2 cellular contexts compared by ENCODE assay signal in the genomic region with DNA sequence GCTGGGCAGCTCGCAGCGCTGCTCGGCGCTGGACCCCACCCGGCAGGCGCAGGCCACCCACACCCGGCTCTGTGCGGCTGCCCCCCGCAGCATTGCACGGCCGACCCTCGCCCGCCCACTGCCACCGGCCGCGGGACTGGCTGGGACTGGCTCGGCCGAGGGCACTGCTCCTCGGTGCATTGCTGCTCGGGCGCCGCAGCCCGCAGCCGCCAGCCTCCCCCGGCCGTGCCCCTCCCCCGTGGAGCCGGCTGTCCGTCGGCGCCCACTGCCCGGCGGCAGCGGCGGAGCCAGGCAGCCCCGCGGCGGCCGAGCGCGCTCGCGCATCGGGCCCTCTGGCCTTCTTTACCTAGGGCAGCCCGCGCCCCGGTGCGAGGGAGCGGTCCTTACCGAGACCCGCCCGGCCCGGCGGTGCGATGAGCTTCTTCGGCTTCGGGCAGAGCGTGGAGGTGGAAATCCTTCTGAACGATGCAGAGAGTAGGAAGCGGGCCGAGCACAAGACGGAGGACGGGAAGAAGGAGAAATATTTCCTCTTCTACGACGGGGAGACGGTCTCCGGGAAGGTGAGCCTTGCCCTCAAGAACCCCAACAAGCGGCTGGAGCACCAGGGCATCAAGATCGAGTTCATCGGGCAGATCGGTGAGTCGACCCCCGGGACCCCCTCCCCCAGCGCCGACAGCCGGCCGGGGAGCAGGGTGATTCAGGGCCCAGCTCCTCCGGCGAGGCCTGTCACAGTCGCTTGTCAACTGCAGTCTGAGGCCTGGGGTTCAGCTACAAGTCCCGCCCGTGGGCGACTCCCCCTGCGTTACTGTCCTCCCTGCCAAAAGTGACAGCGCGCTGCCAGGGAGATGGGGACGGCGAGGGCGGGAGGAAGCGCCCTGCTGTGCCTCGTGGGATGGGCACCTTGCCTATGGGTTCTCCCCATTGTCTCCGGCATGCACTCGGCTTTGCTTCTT.
TF ChIP-seq lines count a peak whose summit lies in the region.

No MANE protein-coding gene starts in this region.

TF ChIP-seq in GM23338, 12 proteins besides CTCF, POLR2A, EP300 and RAD21:
- TF ChIP-seq ZNF114 (CRISPR knock-in tag; IDR thresholded peaks at IDR 0.05), result no peak
- TF ChIP-seq STAT1 (IDR thresholded peaks at IDR 0.05; ENCODE audit: unreplicated experiment), result no peak
- TF ChIP-seq, protein P1, sequence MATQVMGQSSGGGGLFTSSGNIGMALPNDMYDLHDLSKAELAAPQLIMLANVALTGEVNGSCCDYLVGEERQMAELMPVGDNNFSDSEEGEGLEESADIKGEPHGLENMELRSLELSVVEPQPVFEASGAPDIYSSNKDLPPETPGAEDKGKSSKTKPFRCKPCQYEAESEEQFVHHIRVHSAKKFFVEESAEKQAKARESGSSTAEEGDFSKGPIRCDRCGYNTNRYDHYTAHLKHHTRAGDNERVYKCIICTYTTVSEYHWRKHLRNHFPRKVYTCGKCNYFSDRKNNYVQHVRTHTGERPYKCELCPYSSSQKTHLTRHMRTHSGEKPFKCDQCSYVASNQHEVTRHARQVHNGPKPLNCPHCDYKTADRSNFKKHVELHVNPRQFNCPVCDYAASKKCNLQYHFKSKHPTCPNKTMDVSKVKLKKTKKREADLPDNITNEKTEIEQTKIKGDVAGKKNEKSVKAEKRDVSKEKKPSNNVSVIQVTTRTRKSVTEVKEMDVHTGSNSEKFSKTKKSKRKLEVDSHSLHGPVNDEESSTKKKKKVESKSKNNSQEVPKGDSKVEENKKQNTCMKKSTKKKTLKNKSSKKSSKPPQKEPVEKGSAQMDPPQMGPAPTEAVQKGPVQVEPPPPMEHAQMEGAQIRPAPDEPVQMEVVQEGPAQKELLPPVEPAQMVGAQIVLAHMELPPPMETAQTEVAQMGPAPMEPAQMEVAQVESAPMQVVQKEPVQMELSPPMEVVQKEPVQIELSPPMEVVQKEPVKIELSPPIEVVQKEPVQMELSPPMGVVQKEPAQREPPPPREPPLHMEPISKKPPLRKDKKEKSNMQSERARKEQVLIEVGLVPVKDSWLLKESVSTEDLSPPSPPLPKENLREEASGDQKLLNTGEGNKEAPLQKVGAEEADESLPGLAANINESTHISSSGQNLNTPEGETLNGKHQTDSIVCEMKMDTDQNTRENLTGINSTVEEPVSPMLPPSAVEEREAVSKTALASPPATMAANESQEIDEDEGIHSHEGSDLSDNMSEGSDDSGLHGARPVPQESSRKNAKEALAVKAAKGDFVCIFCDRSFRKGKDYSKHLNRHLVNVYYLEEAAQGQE (IDR thresholded peaks at IDR 0.05; ENCODE audit: unreplicated experiment), result no peak
- TF ChIP-seq POLR2AphosphoS5 (IDR thresholded peaks at IDR 0.05; ENCODE audit: low read depth), result 0 out of 2 replicates have a peak, but pooled peaks have one; percentile 56
- TF ChIP-seq, protein P2, sequence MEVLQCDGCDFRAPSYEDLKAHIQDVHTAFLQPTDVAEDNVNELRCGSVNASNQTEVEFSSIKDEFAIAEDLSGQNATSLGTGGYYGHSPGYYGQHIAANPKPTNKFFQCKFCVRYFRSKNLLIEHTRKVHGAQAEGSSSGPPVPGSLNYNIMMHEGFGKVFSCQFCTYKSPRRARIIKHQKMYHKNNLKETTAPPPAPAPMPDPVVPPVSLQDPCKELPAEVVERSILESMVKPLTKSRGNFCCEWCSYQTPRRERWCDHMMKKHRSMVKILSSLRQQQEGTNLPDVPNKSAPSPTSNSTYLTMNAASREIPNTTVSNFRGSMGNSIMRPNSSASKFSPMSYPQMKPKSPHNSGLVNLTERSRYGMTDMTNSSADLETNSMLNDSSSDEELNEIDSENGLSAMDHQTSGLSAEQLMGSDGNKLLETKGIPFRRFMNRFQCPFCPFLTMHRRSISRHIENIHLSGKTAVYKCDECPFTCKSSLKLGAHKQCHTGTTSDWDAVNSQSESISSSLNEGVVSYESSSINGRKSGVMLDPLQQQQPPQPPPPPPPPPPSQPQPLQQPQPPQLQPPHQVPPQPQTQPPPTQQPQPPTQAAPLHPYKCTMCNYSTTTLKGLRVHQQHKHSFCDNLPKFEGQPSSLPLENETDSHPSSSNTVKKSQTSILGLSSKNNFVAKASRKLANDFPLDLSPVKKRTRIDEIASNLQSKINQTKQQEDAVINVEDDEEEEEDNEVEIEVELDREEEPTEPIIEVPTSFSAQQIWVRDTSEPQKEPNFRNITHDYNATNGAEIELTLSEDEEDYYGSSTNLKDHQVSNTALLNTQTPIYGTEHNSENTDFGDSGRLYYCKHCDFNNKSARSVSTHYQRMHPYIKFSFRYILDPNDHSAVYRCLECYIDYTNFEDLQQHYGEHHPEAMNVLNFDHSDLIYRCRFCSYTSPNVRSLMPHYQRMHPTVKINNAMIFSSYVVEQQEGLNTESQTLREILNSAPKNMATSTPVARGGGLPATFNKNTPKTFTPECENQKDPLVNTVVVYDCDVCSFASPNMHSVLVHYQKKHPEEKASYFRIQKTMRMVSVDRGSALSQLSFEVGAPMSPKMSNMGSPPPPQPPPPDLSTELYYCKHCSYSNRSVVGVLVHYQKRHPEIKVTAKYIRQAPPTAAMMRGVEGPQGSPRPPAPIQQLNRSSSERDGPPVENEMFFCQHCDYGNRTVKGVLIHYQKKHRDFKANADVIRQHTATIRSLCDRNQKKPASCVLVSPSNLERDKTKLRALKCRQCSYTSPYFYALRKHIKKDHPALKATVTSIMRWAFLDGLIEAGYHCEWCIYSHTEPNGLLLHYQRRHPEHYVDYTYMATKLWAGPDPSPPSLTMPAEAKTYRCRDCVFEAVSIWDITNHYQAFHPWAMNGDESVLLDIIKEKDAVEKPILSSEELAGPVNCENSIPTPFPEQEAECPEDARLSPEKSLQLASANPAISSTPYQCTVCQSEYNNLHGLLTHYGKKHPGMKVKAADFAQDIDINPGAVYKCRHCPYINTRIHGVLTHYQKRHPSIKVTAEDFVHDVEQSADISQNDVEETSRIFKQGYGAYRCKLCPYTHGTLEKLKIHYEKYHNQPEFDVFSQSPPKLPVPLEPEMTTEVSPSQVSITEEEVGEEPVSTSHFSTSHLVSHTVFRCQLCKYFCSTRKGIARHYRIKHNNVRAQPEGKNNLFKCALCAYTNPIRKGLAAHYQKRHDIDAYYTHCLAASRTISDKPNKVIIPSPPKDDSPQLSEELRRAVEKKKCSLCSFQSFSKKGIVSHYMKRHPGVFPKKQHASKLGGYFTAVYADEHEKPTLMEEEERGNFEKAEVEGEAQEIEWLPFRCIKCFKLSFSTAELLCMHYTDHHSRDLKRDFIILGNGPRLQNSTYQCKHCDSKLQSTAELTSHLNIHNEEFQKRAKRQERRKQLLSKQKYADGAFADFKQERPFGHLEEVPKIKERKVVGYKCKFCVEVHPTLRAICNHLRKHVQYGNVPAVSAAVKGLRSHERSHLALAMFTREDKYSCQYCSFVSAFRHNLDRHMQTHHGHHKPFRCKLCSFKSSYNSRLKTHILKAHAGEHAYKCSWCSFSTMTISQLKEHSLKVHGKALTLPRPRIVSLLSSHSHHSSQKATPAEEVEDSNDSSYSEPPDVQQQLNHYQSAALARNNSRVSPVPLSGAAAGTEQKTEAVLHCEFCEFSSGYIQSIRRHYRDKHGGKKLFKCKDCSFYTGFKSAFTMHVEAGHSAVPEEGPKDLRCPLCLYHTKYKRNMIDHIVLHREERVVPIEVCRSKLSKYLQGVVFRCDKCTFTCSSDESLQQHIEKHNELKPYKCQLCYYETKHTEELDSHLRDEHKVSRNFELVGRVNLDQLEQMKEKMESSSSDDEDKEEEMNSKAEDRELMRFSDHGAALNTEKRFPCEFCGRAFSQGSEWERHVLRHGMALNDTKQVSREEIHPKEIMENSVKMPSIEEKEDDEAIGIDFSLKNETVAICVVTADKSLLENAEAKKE (CRISPR knock-in tag; IDR thresholded peaks at IDR 0.05), result no peak
- TF ChIP-seq JUNB (IDR thresholded peaks at IDR 0.05; ENCODE audit: unreplicated experiment), result no peak

TF ChIP-seq in GM12878, 131 proteins besides CTCF, POLR2A, EP300 and RAD21:
- TF ChIP-seq SP1 (IDR thresholded peaks at IDR 0.05; ENCODE audit: low read depth, low read length) (no peak), GATAD2B (conservative IDR thresholded peaks at IDR 0.05; ENCODE audit: low read depth) (peak; percentile 77), SMARCA5 (IDR thresholded peaks at IDR 0.05) (peak; percentile 69; the same call in 1 of the 2 replicates), IKZF1 (conservative IDR thresholded peaks at IDR 0.05) (peak; percentile 56), DPF2 (IDR thresholded peaks at IDR 0.05) (peak; percentile 87), ZNF24 (IDR thresholded peaks at IDR 0.05) (peak; percentile 66; the same call in 1 of the 2 replicates), BACH1 (IDR thresholded peaks at IDR 0.05; ENCODE audit: borderline replicate concordance) (peak; percentile 18; the same call in 1 of the 2 replicates), YBX1 (IDR thresholded peaks at IDR 0.05) (no peak), EZH2 (IDR thresholded peaks at IDR 0.05; ENCODE audit: borderline replicate concordance, control insufficient read depth, low read depth, low read length) (no peak), NRF1 (conservative IDR thresholded peaks at IDR 0.05; ENCODE audit: low read depth, low read length) (no peak), WRNIP1 (IDR thresholded peaks at IDR 0.05; ENCODE audit: borderline replicate concordance, low read depth, low read length) (no peak), MXI1 (IDR thresholded peaks at IDR 0.05; ENCODE audit: low read depth, low read length) (peak; percentile 36; the same call in 1 of the 2 replicates), LARP7 (IDR thresholded peaks at IDR 0.05) (peak; percentile 87), ZNF217 (IDR thresholded peaks at IDR 0.05) (peak; percentile 46; the same call in 1 of the 2 replicates), KLF5 (IDR thresholded peaks at IDR 0.05; ENCODE audit: partially characterized antibody) (no peak)
- TF ChIP-seq, protein P3, sequence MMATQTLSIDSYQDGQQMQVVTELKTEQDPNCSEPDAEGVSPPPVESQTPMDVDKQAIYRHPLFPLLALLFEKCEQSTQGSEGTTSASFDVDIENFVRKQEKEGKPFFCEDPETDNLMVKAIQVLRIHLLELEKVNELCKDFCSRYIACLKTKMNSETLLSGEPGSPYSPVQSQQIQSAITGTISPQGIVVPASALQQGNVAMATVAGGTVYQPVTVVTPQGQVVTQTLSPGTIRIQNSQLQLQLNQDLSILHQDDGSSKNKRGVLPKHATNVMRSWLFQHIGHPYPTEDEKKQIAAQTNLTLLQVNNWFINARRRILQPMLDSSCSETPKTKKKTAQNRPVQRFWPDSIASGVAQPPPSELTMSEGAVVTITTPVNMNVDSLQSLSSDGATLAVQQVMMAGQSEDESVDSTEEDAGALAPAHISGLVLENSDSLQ (IDR thresholded peaks at IDR 0.05), result peak; percentile 77
- TF ChIP-seq, protein P4, sequence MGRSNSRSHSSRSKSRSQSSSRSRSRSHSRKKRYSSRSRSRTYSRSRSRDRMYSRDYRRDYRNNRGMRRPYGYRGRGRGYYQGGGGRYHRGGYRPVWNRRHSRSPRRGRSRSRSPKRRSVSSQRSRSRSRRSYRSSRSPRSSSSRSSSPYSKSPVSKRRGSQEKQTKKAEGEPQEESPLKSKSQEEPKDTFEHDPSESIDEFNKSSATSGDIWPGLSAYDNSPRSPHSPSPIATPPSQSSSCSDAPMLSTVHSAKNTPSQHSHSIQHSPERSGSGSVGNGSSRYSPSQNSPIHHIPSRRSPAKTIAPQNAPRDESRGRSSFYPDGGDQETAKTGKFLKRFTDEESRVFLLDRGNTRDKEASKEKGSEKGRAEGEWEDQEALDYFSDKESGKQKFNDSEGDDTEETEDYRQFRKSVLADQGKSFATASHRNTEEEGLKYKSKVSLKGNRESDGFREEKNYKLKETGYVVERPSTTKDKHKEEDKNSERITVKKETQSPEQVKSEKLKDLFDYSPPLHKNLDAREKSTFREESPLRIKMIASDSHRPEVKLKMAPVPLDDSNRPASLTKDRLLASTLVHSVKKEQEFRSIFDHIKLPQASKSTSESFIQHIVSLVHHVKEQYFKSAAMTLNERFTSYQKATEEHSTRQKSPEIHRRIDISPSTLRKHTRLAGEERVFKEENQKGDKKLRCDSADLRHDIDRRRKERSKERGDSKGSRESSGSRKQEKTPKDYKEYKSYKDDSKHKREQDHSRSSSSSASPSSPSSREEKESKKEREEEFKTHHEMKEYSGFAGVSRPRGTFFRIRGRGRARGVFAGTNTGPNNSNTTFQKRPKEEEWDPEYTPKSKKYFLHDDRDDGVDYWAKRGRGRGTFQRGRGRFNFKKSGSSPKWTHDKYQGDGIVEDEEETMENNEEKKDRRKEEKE (IDR thresholded peaks at IDR 0.05), result 0 out of 2 replicates have a peak, but pooled peaks have one; percentile 13
